28 cellular contexts compared by ENCODE assay signal in genomic region chr10:24561453-24561852, GRCh38.
DNase-seq lines count a peak whose midpoint lies in the region; TF ChIP-seq lines count a peak whose summit lies in the region.
"Had no signal": no experiment of that assay in that cellular context is flagged by ENCODE, and none has a peak within 500 bp of the region (broad histone marks: within the 10 kb centered on the region; RNA-seq: fewer than 3 reads in every experiment).

No MANE protein-coding gene starts in this region.

- CTCF ChIA-PET in mammary epithelial cell (lab: Charles Lee; ENCODE audit: low non-redundant PET), result no interaction called here

- no peak overlapping the region for H3K4me3 ChIP-seq in AG10803 (ENCODE audit: low read length)
- no peak overlapping the region for H3K4me3 ChIP-seq in mammary epithelial cell (replicated peaks in 1 of 3; ENCODE audit: insufficient read depth in 1 of 3, low read depth in 2 of 3, low read length in 3 of 3)
- H3K4me3 ChIP-seq: adrenal gland, K562, smooth muscle cell had no signal

- H3K4me2 ChIP-seq in mammary epithelial cell (ENCODE audit: insufficient read depth, low read depth, low read length), result no peak overlapping the region
- H3K4me2 ChIP-seq: smooth muscle cell had no signal

- H3K36me3 Mint-ChIP-seq in HFFc6 (ENCODE audit: low read depth), result no peaks in the 10 kb centered on the region
- H3K36me3 Mint-ChIP-seq: CD14-positive monocyte, memory B cell, naive B cell had no signal

- H3K27me3 ChIP-seq in mammary epithelial cell (ENCODE audit: insufficient read depth, low read length), result no peaks in the 10 kb centered on the region
- H3K27me3 ChIP-seq: adrenal gland had no signal

- H3K9ac ChIP-seq in mammary epithelial cell (ENCODE audit: insufficient read depth, low read length), result no peak overlapping the region

- H4K20me1 ChIP-seq in mammary epithelial cell (ENCODE audit: insufficient read depth, low read length), result no peaks in the 10 kb centered on the region

- 42% methylated on average over 3 of the region's 3 CpGs for WGBS in mammary epithelial cell (ENCODE audit: low coverage, missing lambda C conversion rate)

- H3K79me2 ChIP-seq in mammary epithelial cell (ENCODE audit: insufficient read depth, low read length), result no peaks in the 10 kb centered on the region

- DNase-seq in AG10803 (ENCODE audit: low read depth) (peak; percentile 15), HFFc6 (peak; percentile 47), mammary epithelial cell (peak; percentile 46), myocyte (ENCODE audit: low read depth) (peak; percentile 30), mucosa of gallbladder (ENCODE audit: low spot score) (no peak), posterior cingulate gyrus (no peak), HK-2 (ENCODE audit: unreplicated experiment) (no peak)
- DNase-seq: ACHN; activated CD4-positive, alpha-beta T cell treated with anti-CD3 and anti-CD28 coated beads for 48 hours; activated naive CD4-positive, alpha-beta T cell; activated T-cell treated with anti-CD3 and anti-CD28 coated beads, Interleukin-2, amount 50 U/mL, for 48 hours; adrenal gland; central memory CD4-positive, alpha-beta T cell; dermis blood vessel endothelial cell; EL; MV-4-11; naive B cell; NCI-H1694; NCI-H2227 treated with DMSO at 0.1 percent for 48 hours; NCI-H69; occipital lobe; retina; stimulated activated CD4-positive, alpha-beta T cell treated with anti-CD3 and anti-CD28 coated beads, Interleukin-2, amount 100 ng/mL, for 24 hours; substantia nigra had no signal

- H3K4me1 ChIP-seq in mammary epithelial cell (ENCODE audit: insufficient read depth, low read length), result peaks cover 6% of the 10 kb centered on the region
- H3K4me1 ChIP-seq: adrenal gland had no signal

- peaks cover 6% of the 10 kb centered on the region for H3K4me1 Mint-ChIP-seq in HFFc6 (ENCODE audit: low read depth)
- H3K4me1 Mint-ChIP-seq: memory B cell, naive B cell had no signal

- intact Hi-C loops in mammary epithelial cell (cut with micrococcal nuclease) (no loop called here), posterior cingulate gyrus (cut with DNase I) (no loop called here)

- H2AFZ ChIP-seq in mammary epithelial cell (ENCODE audit: low read depth, low read length), result no peak overlapping the region

- in situ Hi-C loops in mammary epithelial cell (cut with MboI; ENCODE audit: low sequenced_read_pairs in 2 of 2), result loop anchor here in 1 of 2 donors (25.0 kb wide), 1 partner anchor 1399 kb away; no protein-coding TSS in a partner anchor

- H3K4me3 Mint-ChIP-seq in HFFc6, result no peak overlapping the region
- H3K4me3 Mint-ChIP-seq: CD14-positive monocyte, memory B cell, naive B cell had no signal

- TF ChIP-seq CTCF in AG10803 (conservative IDR thresholded peaks at IDR 0.05; ENCODE audit: low read length) (no peak), HFFc6 (IDR thresholded peaks at IDR 0.05) (no peak), mammary epithelial cell (conservative IDR thresholded peaks at IDR 0.05 in 1 of 2, IDR thresholded peaks at IDR 0.05 in 1 of 2; ENCODE audit: extremely low read depth in 1 of 2, insufficient read depth in 1 of 2, low read depth in 1 of 2, low read length in 2 of 2) (no peak)

- no peaks in the 10 kb centered on the region for H3K36me3 ChIP-seq in mammary epithelial cell (ENCODE audit: insufficient read depth, low read length)
- H3K36me3 ChIP-seq: adrenal gland had no signal

- H3K9me3 Mint-ChIP-seq in HFFc6, result no peaks in the 10 kb centered on the region
- H3K9me3 Mint-ChIP-seq: memory B cell had no signal

- H3K27me3 Mint-ChIP-seq in HFFc6 (ENCODE audit: insufficient read depth), result peaks cover 16% of the 10 kb centered on the region

- H3K27ac ChIP-seq in mammary epithelial cell (ENCODE audit: insufficient read depth, low read depth, low read length), result no peak overlapping the region
- H3K27ac ChIP-seq: adrenal gland had no signal

- no peaks in the 10 kb centered on the region for H3K9me3 ChIP-seq in mammary epithelial cell (replicated peaks; ENCODE audit: insufficient read depth, low read length)
- H3K9me3 ChIP-seq: adrenal gland had no signal

- BruUV-seq in mammary epithelial cell (replicated peaks; lab: Mats Ljungman, UMichigan), result no TSS peak

- dilution Hi-C loops in mammary epithelial cell (cut with HindIII; ENCODE audit: low sequenced_read_pairs), result no loop called here

- no peak overlapping the region for H3K27ac Mint-ChIP-seq in HFFc6
- H3K27ac Mint-ChIP-seq: CD14-positive monocyte, memory B cell, naive B cell had no signal

Comparison
In these comparisons a context has a peak if more than half of its experiments do, and no peak if none do; other contexts are left out.
1. DNase-seq: peak in AG10803 (single experiment), HFFc6 (single experiment), mammary epithelial cell (single experiment) and myocyte (single experiment); none in mucosa of gallbladder (single experiment), posterior cingulate gyrus (0 of 10) and HK-2 (single experiment).